Comparison of ENCODE assay signal across 19 cellular contexts in genomic region chrX:145002776-145003175, GRCh38.
DNase-seq lines count a peak whose midpoint lies in the region; ATAC-seq, FAIRE-seq and TF ChIP-seq lines count a peak whose summit lies in the region.
"Had no signal": no experiment of that assay in that cellular context is flagged by ENCODE, and none has a peak within 500 bp of the region (broad histone marks: within the 10 kb centered on the region; RNA-seq: fewer than 3 reads in every experiment).

No MANE protein-coding gene starts in this region.

- POLR2A ChIA-PET in A549 (lab: Yijun Ruan, JAX), result no interaction called here

- no peak overlapping the region for H2BK5ac ChIP-seq in mesendoderm (ENCODE audit: low read length)

- WGBS in A549 (ENCODE audit: missing lambda C conversion rate), result 0% methylated on average over 4 of the region's 4 CpGs
- WGBS in mesendoderm (ENCODE audit: extremely low coverage, insufficient coverage, low lambda C conversion rate), result no CpG with 5 or more reads among the region's 4 CpGs
- WGBS in right lobe of liver (ENCODE audit: insufficient coverage, low coverage, low lambda C conversion rate, missing lambda C conversion rate), result 21% methylated on average over 4 of the region's 4 CpGs

- no peak overlapping the region for H3K27ac ChIP-seq in A549
- peak overlapping the region; percentile 66 for H3K27ac ChIP-seq in HUES48 (ENCODE audit: low read depth, low read length)
- peak overlapping the region; percentile 59 for H3K27ac ChIP-seq in brain microvascular endothelial cell
- H3K27ac ChIP-seq in mesendoderm (ENCODE audit: low read depth, low read length), result no peak overlapping the region
- no peak overlapping the region for H3K27ac ChIP-seq in right lobe of liver

- no peak overlapping the region for H3K23ac ChIP-seq in mesendoderm (ENCODE audit: low read length)

- CTCF ChIA-PET in A549 (lab: Yijun Ruan, JAX), result no interaction called here

- DNase-seq in A549 (ENCODE audit: low read depth in 1 of 2, low spot score in 1 of 2) (no peak), brain microvascular endothelial cell (peak; percentile 16), mesendoderm (peak; percentile 10), MG63 (no peak), right lobe of liver (no peak), pons (ENCODE audit: low spot score) (no peak)
- DNase-seq in activated CD8-positive, alpha-beta memory T cell treated with anti-CD3 and anti-CD28 coated beads, Interleukin-2, amount 50 U/mL, for 48 hours, result no peak
- DNase-seq: AML-193; CD4-positive, CD25-positive, alpha-beta regulatory T cell; H7; Karpas-422; MV-4-11; NCI-H1417 treated with DMSO at 0.1 percent for 48 hours; NCI-H2029 treated with DMSO at 0.1 percent for 48 hours; NCI-H226; NCI-H526 had no signal

- H4K8ac ChIP-seq in mesendoderm (ENCODE audit: low read depth, low read length), result no peak overlapping the region

- no peak overlapping the region for H3K4me2 ChIP-seq in A549
- no peak overlapping the region for H3K4me2 ChIP-seq in mesendoderm (ENCODE audit: low read length)

- ATAC-seq in A549 (no peak), right lobe of liver (no peak)

- H3K4me1 ChIP-seq in A549 (no peaks in the 10 kb centered on the region), HUES48 (ENCODE audit: control insufficient read depth, insufficient read depth, low read length) (no peaks in the 10 kb centered on the region), mesendoderm (ENCODE audit: control insufficient read depth, low read depth, low read length) (no peaks in the 10 kb centered on the region), right lobe of liver (no peaks in the 10 kb centered on the region)

- intact Hi-C loops in right lobe of liver (cut with DNase I), result no loop called here

- TF ChIP-seq EP300 in A549 (IDR thresholded peaks at IDR 0.05), result no peak

- H3K4me3 ChIP-seq in A549, result no peak overlapping the region
- no peak overlapping the region for H3K4me3 ChIP-seq in HUES48 (ENCODE audit: low read depth, low read length)
- H3K4me3 ChIP-seq in brain microvascular endothelial cell (ENCODE audit: low read depth, low read length), result no peak overlapping the region
- no peak overlapping the region for H3K4me3 ChIP-seq in mesendoderm (ENCODE audit: low read length)
- no peak overlapping the region for H3K4me3 ChIP-seq in MG63
- H3K4me3 ChIP-seq in right lobe of liver, result no peak overlapping the region

- H3K27me3 ChIP-seq in HUES48 (ENCODE audit: control insufficient read depth, insufficient read depth, low read length) (no peaks in the 10 kb centered on the region), brain microvascular endothelial cell (replicated peaks) (no peaks in the 10 kb centered on the region), mesendoderm (ENCODE audit: insufficient read depth, low read length, poor library complexity) (no peaks in the 10 kb centered on the region), MG63 (no peaks in the 10 kb centered on the region), right lobe of liver (no peaks in the 10 kb centered on the region)

- H3K36me3 ChIP-seq in HUES48 (ENCODE audit: control insufficient read depth, insufficient read depth, low read length) (no peaks in the 10 kb centered on the region), brain microvascular endothelial cell (replicated peaks) (no peaks in the 10 kb centered on the region), mesendoderm (ENCODE audit: control insufficient read depth, insufficient read depth, low read length) (no peaks in the 10 kb centered on the region), MG63 (no peaks in the 10 kb centered on the region), right lobe of liver (no peaks in the 10 kb centered on the region)

- H2BK120ac ChIP-seq in mesendoderm (ENCODE audit: low read depth, low read length), result no peak overlapping the region

- H3K18ac ChIP-seq in mesendoderm (ENCODE audit: low read length), result no peak overlapping the region

- H2BK15ac ChIP-seq in mesendoderm (replicated peaks; ENCODE audit: low read depth), result no peak overlapping the region

- FAIRE-seq in A549 (lab: Jason Lieb, UNC), result peak; percentile 43
- FAIRE-seq: A204.1, G401.6 had no signal

- no peak overlapping the region for H2AK5ac ChIP-seq in mesendoderm (ENCODE audit: low read length)

- TF ChIP-seq POLR2A in A549 (IDR thresholded peaks at IDR 0.05; ENCODE audit: low read length) (no peak), right lobe of liver (IDR thresholded peaks at IDR 0.05) (no peak)

- no peaks in the 10 kb centered on the region for H3K79me2 ChIP-seq in mesendoderm (ENCODE audit: control insufficient read depth, insufficient read depth, low read length)

- H3K9me3 ChIP-seq in A549, result no peaks in the 10 kb centered on the region
- H3K9me3 ChIP-seq in HUES48 (ENCODE audit: control insufficient read depth, insufficient read depth, low read length), result peaks cover 21% of the 10 kb centered on the region
- no peaks in the 10 kb centered on the region for H3K9me3 ChIP-seq in MG63
- no peaks in the 10 kb centered on the region for H3K9me3 ChIP-seq in right lobe of liver

- H3K56ac ChIP-seq in mesendoderm (ENCODE audit: low read length), result no peak overlapping the region

- no peak for TF ChIP-seq CTCF in A549 (IDR thresholded peaks at IDR 0.05)
- TF ChIP-seq CTCF in brain microvascular endothelial cell (IDR thresholded peaks at IDR 0.05; ENCODE audit: low read depth, low read length, missing control alignments), result no peak
- no peak for TF ChIP-seq CTCF in right lobe of liver (IDR thresholded peaks at IDR 0.05)

- no peak for TF ChIP-seq RAD21 in A549 (conservative IDR thresholded peaks at IDR 0.05 in 1 of 2, IDR thresholded peaks at IDR 0.05 in 1 of 2)

- no peaks in the 10 kb centered on the region for H3K79me1 ChIP-seq in mesendoderm (ENCODE audit: low read length)

- H4K5ac ChIP-seq in mesendoderm (ENCODE audit: low read length), result no peak overlapping the region

- in situ Hi-C loops in brain microvascular endothelial cell (cut with HindIII; ENCODE audit: low pct_ligation_motif_present, low sequenced_read_pairs), result no loop called here

- no peak overlapping the region for H3K9ac ChIP-seq in HUES48 (ENCODE audit: low read depth, low read length)
- H3K9ac ChIP-seq in mesendoderm (ENCODE audit: low read length), result no peak overlapping the region

- no peak overlapping the region for H3K4ac ChIP-seq in mesendoderm (ENCODE audit: low read depth, low read length)

TF ChIP-seq in A549, 52 proteins besides CTCF, POLR2A, EP300 and RAD21 (continues in another document):
- TF ChIP-seq ZFP36 (IDR thresholded peaks at IDR 0.05; ENCODE audit: borderline replicate concordance, partially characterized antibody), result no peak
- no peak for TF ChIP-seq FOSB (CRISPR knock-in tag; IDR thresholded peaks at IDR 0.05)
- no peak for TF ChIP-seq HMGXB4 (CRISPR knock-in tag; IDR thresholded peaks at IDR 0.05; ENCODE audit: borderline replicate concordance)
- no peak for TF ChIP-seq FOXS1 (CRISPR knock-in tag; IDR thresholded peaks at IDR 0.05)
- no peak for TF ChIP-seq HEYL (CRISPR knock-in tag; IDR thresholded peaks at IDR 0.05)
- TF ChIP-seq HOXB13 (CRISPR knock-in tag; IDR thresholded peaks at IDR 0.05; ENCODE audit: low read depth), result no peak
- no peak for TF ChIP-seq PBX3 (IDR thresholded peaks at IDR 0.05)
- TF ChIP-seq ZSCAN20 (CRISPR knock-in tag; IDR thresholded peaks at IDR 0.05), result no peak
- TF ChIP-seq ZNF302 (CRISPR knock-in tag; IDR thresholded peaks at IDR 0.05), result no peak
- TF ChIP-seq CBX2 (IDR thresholded peaks at IDR 0.05; ENCODE audit: borderline replicate concordance, low read depth), result no peak
- no peak for TF ChIP-seq CHD2 (IDR thresholded peaks at IDR 0.05; ENCODE audit: low read length, partially characterized antibody)
- TF ChIP-seq ESRRA (IDR thresholded peaks at IDR 0.05; ENCODE audit: borderline replicate concordance, low read length), result no peak
- TF ChIP-seq RARB (CRISPR knock-in tag; IDR thresholded peaks at IDR 0.05), result no peak
- no peak for TF ChIP-seq ATOH8 (CRISPR knock-in tag; IDR thresholded peaks at IDR 0.05; ENCODE audit: low read depth)
- no peak for TF ChIP-seq KDM5A (IDR thresholded peaks at IDR 0.05)
- TF ChIP-seq KDM1A (IDR thresholded peaks at IDR 0.05; ENCODE audit: low read depth), result no peak

Comparison
In these comparisons a context has a peak if more than half of its experiments do, and no peak if none do; other contexts are left out.
1. DNase-seq: peak in brain microvascular endothelial cell (single experiment) and mesendoderm (single experiment); none in A549 (0 of 2), activated CD8-positive, alpha-beta memory T cell treated with anti-CD3 and anti-CD28 coated beads, Interleukin-2, amount 50 U/mL, for 48 hours (single experiment), MG63 (single experiment), right lobe of liver (0 of 3) and pons (single experiment).
2. H3K27ac ChIP-seq: peak in HUES48 (single experiment) and brain microvascular endothelial cell (single experiment); none in A549 (0 of 2), mesendoderm (single experiment) and right lobe of liver (0 of 3).